18 cellular contexts compared by ENCODE assay signal in the genomic region with DNA sequence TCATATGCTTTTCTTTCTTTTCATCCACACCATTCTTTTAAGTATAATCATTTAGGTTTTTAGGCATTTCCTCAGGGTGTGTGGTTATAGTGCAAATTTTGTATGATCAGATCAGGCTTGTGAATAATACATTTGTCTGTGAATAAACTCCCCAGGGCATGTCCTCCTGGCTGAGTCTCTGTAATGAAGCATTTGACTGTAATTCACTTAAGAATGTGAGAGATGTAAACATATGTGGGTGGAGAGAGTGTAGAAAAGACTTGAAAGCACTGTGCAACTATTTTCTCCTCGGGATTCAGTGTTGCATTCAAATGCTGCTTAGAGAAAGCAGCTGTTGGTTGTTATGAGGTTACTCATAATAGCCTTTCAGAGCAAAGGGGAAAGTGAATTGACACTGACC.
DNase-seq lines count a peak whose midpoint lies in the region; ATAC-seq, FAIRE-seq and TF ChIP-seq lines count a peak whose summit lies in the region.
"Had no signal": no experiment of that assay in that cellular context is flagged by ENCODE, and none has a peak within 500 bp of the region (broad histone marks: within the 10 kb centered on the region; RNA-seq: fewer than 3 reads in every experiment).

No MANE protein-coding gene starts in this region.

- in situ Hi-C loops in IMR-90 (cut with MboI; ENCODE audit: low sequenced_read_pairs) = loop anchor here (25.0 kb wide), 3 partner anchors 694 to 919 kb away; no protein-coding TSS in a partner anchor

- no peak for TF ChIP-seq RAD21 in IMR-90 (IDR thresholded peaks at IDR 0.05; ENCODE audit: low read length)

- H3K4ac ChIP-seq in IMR-90 (ENCODE audit: low read depth, low read length) = peak overlapping the region; percentile 86; the same call in 1 of the 2 replicates

- POLR2A ChIA-PET in IMR-90 (lab: Charles Lee; ENCODE audit: unreplicated experiment) = no interaction called here

- H2BK20ac ChIP-seq in IMR-90 (ENCODE audit: low read depth, low read length) = peak overlapping the region; percentile 93

- H3K9ac ChIP-seq in IMR-90 (ENCODE audit: low read depth, low read length) = no peak overlapping the region
- H3K9ac ChIP-seq in keratinocyte (ENCODE audit: control insufficient read depth, extremely low read depth, insufficient read depth, low read length) = no peak overlapping the region
- no peak overlapping the region for H3K9ac ChIP-seq in MM.1S (ENCODE audit: low read length)

- TF ChIP-seq CTCF in AG09309 (IDR thresholded peaks at IDR 0.05; ENCODE audit: control insufficient read depth, insufficient read depth, low read depth, low read length, missing control alignments) (no peak), IMR-90 (conservative IDR thresholded peaks at IDR 0.05; ENCODE audit: low read depth, low read length) (no peak), chondrocyte (IDR thresholded peaks at IDR 0.05) (no peak), keratinocyte (optimal IDR thresholded peaks at IDR 0.05 in 1 of 3, IDR thresholded peaks at IDR 0.05 in 1 of 3, conservative IDR thresholded peaks at IDR 0.05 in 1 of 3; ENCODE audit: extremely low read depth in 1 of 3, insufficient read depth in 2 of 3, low read length in 3 of 3) (no peak), MM.1S (IDR thresholded peaks at IDR 0.05; ENCODE audit: low read length) (no peak)

- peak; percentile 62 for FAIRE-seq in keratinocyte (lab: Jason Lieb, UNC)
- FAIRE-seq: colon, HepG2 had no signal

- no peaks in the 10 kb centered on the region for H4K20me1 ChIP-seq in IMR-90 (ENCODE audit: insufficient read depth, low read length)
- H4K20me1 ChIP-seq in keratinocyte (ENCODE audit: control insufficient read depth, extremely low read depth, insufficient read depth, low read length) = no peaks in the 10 kb centered on the region
- no peaks in the 10 kb centered on the region for H4K20me1 ChIP-seq in MM.1S (ENCODE audit: insufficient read depth, low read length)

- H3K27me3 Mint-ChIP-seq in chondrocyte (ENCODE audit: low read depth) = peaks cover 3% of the 10 kb centered on the region
- H3K27me3 Mint-ChIP-seq: activated CD4-positive, alpha-beta T cell treated with anti-CD3 and anti-CD28 coated beads, Interleukin-2, amount 10 ng/mL, durations not matched to agents 24 days and 14 days; activated naive CD8-positive, alpha-beta T cell treated with anti-CD3 and anti-CD28 coated beads, Interleukin-2, amount 10 ng/mL, durations not matched to agents 7 days and 5 days had no signal

- H3K56ac ChIP-seq in IMR-90 (ENCODE audit: extremely low read depth, insufficient read depth, low read length) = no peak overlapping the region; the same call in 1 of the 2 replicates

- H4K8ac ChIP-seq in IMR-90 (ENCODE audit: low read depth in 2 of 2, low read length in 2 of 2) = peak overlapping the region in 1 of 2 experiments; percentile 54; a peak in 2 of 4 replicates

- H3K14ac ChIP-seq in IMR-90 (replicated peaks; ENCODE audit: low read depth, low read length) = no peak overlapping the region

- H3K36me3 Mint-ChIP-seq in chondrocyte (ENCODE audit: low read depth) = no peaks in the 10 kb centered on the region
- H3K36me3 Mint-ChIP-seq: activated naive CD8-positive, alpha-beta T cell treated with anti-CD3 and anti-CD28 coated beads, Interleukin-2, amount 10 ng/mL, durations not matched to agents 7 days and 5 days had no signal

- H3K4me3 Mint-ChIP-seq in chondrocyte (ENCODE audit: unreplicated experiment) = no peak overlapping the region
- H3K4me3 Mint-ChIP-seq: activated CD4-positive, alpha-beta T cell treated with anti-CD3 and anti-CD28 coated beads, Interleukin-2, amount 10 ng/mL, durations not matched to agents 24 days and 14 days; activated naive CD8-positive, alpha-beta T cell treated with anti-CD3 and anti-CD28 coated beads, Interleukin-2, amount 10 ng/mL, durations not matched to agents 7 days and 5 days; neural crest cell had no signal

- H3K9me3 ChIP-seq in IMR-90 (ENCODE audit: control insufficient read depth, insufficient read depth, low read length) (no peaks in the 10 kb centered on the region), keratinocyte (ENCODE audit: control insufficient read depth, low read depth, low read length) (no peaks in the 10 kb centered on the region), MM.1S (replicated peaks; ENCODE audit: insufficient read depth, low read length) (no peaks in the 10 kb centered on the region)

- peak overlapping the region; percentile 31; the same call in 1 of the 2 replicates for H4K5ac ChIP-seq in IMR-90 (ENCODE audit: low read depth, low read length)

- intact Hi-C loops in IMR-90 (cut with micrococcal nuclease) = loop anchor here (1.0 to 5.0 kb wide), 3 partner anchors 84 to 291 kb away; no protein-coding TSS in a partner anchor

- peak overlapping the region; percentile 67; the same call in 1 of the 2 replicates for H3K18ac ChIP-seq in IMR-90 (ENCODE audit: low read depth, low read length)

- H3K4me1 ChIP-seq in IMR-90 (ENCODE audit: control insufficient read depth, insufficient read depth, low read length) (peaks cover 8% of the 10 kb centered on the region), keratinocyte (ENCODE audit: control insufficient read depth, extremely low read depth, insufficient read depth, low read length) (peaks cover 18% of the 10 kb centered on the region), MM.1S (ENCODE audit: low read length) (no peaks in the 10 kb centered on the region)

- H3K79me1 ChIP-seq in IMR-90 (ENCODE audit: low read depth in 1 of 2, low read length in 2 of 2) = no peaks in the 10 kb centered on the region

- H3F3A ChIP-seq in MM.1S (ENCODE audit: insufficient read depth, low read length) = no peaks in the 10 kb centered on the region

- dilution Hi-C loops in IMR-90 (cut with HindIII; ENCODE audit: low sequenced_read_pairs, unreplicated experiment) (no loop called here), keratinocyte (cut with MboI; ENCODE audit: extremely low pct_ligation_motif_present, low sequenced_read_pairs) (no loop called here)

- peak overlapping the region; percentile 91 for H2BK120ac ChIP-seq in IMR-90 (ENCODE audit: low read depth, low read length)

- 0% methylated on average over 1 of the region's 1 CpG; no CpG with 5 or more reads in 1 of the 2 experiments for WGBS in IMR-90 (ENCODE audit: extremely low coverage in 2 of 2, insufficient read length in 1 of 2), 2 experiments

- no peak overlapping the region for H2AK5ac ChIP-seq in IMR-90 (ENCODE audit: low read depth, low read length)

- H2BK15ac ChIP-seq in IMR-90 (ENCODE audit: low read depth, low read length) = peak overlapping the region; percentile 35; the same call in 1 of the 3 replicates

- peaks cover 24% of the 10 kb centered on the region for H3K4me1 Mint-ChIP-seq in chondrocyte (ENCODE audit: low read depth)
- H3K4me1 Mint-ChIP-seq: activated CD4-positive, alpha-beta T cell treated with anti-CD3 and anti-CD28 coated beads, Interleukin-2, amount 10 ng/mL, durations not matched to agents 24 days and 14 days; activated naive CD8-positive, alpha-beta T cell treated with anti-CD3 and anti-CD28 coated beads, Interleukin-2, amount 10 ng/mL, durations not matched to agents 7 days and 5 days had no signal

- peak overlapping the region; percentile 5 for H3K27ac Mint-ChIP-seq in chondrocyte (ENCODE audit: unreplicated experiment)
- H3K27ac Mint-ChIP-seq: activated CD4-positive, alpha-beta T cell treated with anti-CD3 and anti-CD28 coated beads, Interleukin-2, amount 10 ng/mL, durations not matched to agents 24 days and 14 days; activated naive CD8-positive, alpha-beta T cell treated with anti-CD3 and anti-CD28 coated beads, Interleukin-2, amount 10 ng/mL, durations not matched to agents 7 days and 5 days had no signal

- CTCF ChIA-PET in IMR-90 (lab: Yijun Ruan, JAX) = interaction anchor here (1.4 kb wide), 1 partner anchor 55 kb away, joined by 4 read pairs; no protein-coding TSS in a partner anchor

- BruUV-seq in IMR-90 (replicated peaks; lab: Mats Ljungman, UMichigan) = no TSS peak

- no peaks in the 10 kb centered on the region for H3K27me3 ChIP-seq in IMR-90 (ENCODE audit: control insufficient read depth, insufficient read depth, low read length)
- no peaks in the 10 kb centered on the region for H3K27me3 ChIP-seq in keratinocyte (ENCODE audit: control insufficient read depth, extremely low read depth, insufficient read depth, low read length)
- H3K27me3 ChIP-seq in MM.1S (replicated peaks; ENCODE audit: insufficient read depth, low read length) = no peaks in the 10 kb centered on the region

- peak overlapping the region; percentile 79 for H3K4me2 ChIP-seq in IMR-90 (ENCODE audit: low read depth, low read length)
- peak overlapping the region; percentile 30 for H3K4me2 ChIP-seq in keratinocyte (ENCODE audit: control insufficient read depth, extremely low read depth, insufficient read depth, low read depth, low read length)
- no peak overlapping the region for H3K4me2 ChIP-seq in MM.1S (ENCODE audit: low read depth, low read length)

- DNase-seq in AG09309 (ENCODE audit: low read depth) = peak; percentile 57
- DNase-seq in IMR-90 = peak; percentile 97
- DNase-seq in chondrocyte (ENCODE audit: low spot score) = no peak
- DNase-seq in keratinocyte (ENCODE audit: low read depth, low spot score) = no peak
- no peak for DNase-seq in MM.1S
- DNase-seq: ACHN; activated CD4-positive, alpha-beta T cell treated with anti-CD3 and anti-CD28 coated beads, Interleukin-2, amount 10 ng/mL, durations not matched to agents 24 days and 14 days; activated naive CD8-positive, alpha-beta T cell treated with anti-CD3 and anti-CD28 coated beads, Interleukin-2, amount 10 ng/mL, durations not matched to agents 7 days and 5 days; NCI-H1105; retina; SHP77 treated with DMSO at 0.1 percent for 48 hours; T1000 had no signal

- no peak for TF ChIP-seq POLR2A in IMR-90 (IDR thresholded peaks at IDR 0.05; ENCODE audit: low read depth, low read length)

- no peak overlapping the region for H3K4me3 ChIP-seq in AG09309 (ENCODE audit: control insufficient read depth, low read depth, low read length)
- no peak overlapping the region for H3K4me3 ChIP-seq in IMR-90 (ENCODE audit: insufficient read depth, low read depth, low read length)
- no peak overlapping the region for H3K4me3 ChIP-seq in keratinocyte (ENCODE audit: control insufficient read depth in 2 of 3, extremely low read depth in 1 of 3, insufficient read depth in 2 of 3, low read depth in 1 of 3, low read length in 3 of 3)
- H3K4me3 ChIP-seq in MM.1S (ENCODE audit: low read length) = no peak overlapping the region

- H3K27ac ChIP-seq in IMR-90 (ENCODE audit: insufficient read depth, low read length) = peak overlapping the region; percentile 62; the same call in 1 of the 2 replicates
- no peak overlapping the region for H3K27ac ChIP-seq in keratinocyte (ENCODE audit: control insufficient read depth, insufficient read depth, low read length)
- no peak overlapping the region for H3K27ac ChIP-seq in MM.1S (ENCODE audit: low read length)

- peak; percentile 94 for ATAC-seq in IMR-90 (ENCODE audit: low read depth)
- ATAC-seq in HG02571 (IDR thresholded peaks at IDR 0.05; ENCODE audit: unreplicated experiment) = no peak
- ATAC-seq in GM21526 (IDR thresholded peaks at IDR 0.05; ENCODE audit: low FRiP score, unreplicated experiment) = no peak
- ATAC-seq in GM19467 (IDR thresholded peaks at IDR 0.05; ENCODE audit: unreplicated experiment) = no peak
- ATAC-seq: HepG2 had no signal

- H2AFZ ChIP-seq in IMR-90 (replicated peaks; ENCODE audit: low read length, poor library complexity) (no peak overlapping the region), keratinocyte (ENCODE audit: control insufficient read depth, low read length) (no peak overlapping the region), MM.1S (ENCODE audit: low read length) (no peak overlapping the region)

- H3K9me2 ChIP-seq in MM.1S (replicated peaks; ENCODE audit: insufficient read depth, low read length) = no peaks in the 10 kb centered on the region

- H3K79me2 ChIP-seq in keratinocyte (ENCODE audit: control insufficient read depth, insufficient read depth, low read length) (no peaks in the 10 kb centered on the region), MM.1S (ENCODE audit: low read length) (no peaks in the 10 kb centered on the region)

- H2AK9ac ChIP-seq in IMR-90 (replicated peaks; ENCODE audit: low read depth, low read length, poor library complexity) = no peak overlapping the region

- H2BK5ac ChIP-seq in IMR-90 (ENCODE audit: low read depth, low read length, poor library complexity, severe bottlenecking) = peak overlapping the region; percentile 85

- peaks cover 3% of the 10 kb centered on the region; the same call in 1 of the 2 replicates for H3K9me1 ChIP-seq in IMR-90 (ENCODE audit: insufficient read depth, low read length)
- no peaks in the 10 kb centered on the region for H3K9me1 ChIP-seq in keratinocyte (ENCODE audit: control insufficient read depth, extremely low read depth, insufficient read depth, low read length)

- H3K36me3 ChIP-seq in IMR-90 (ENCODE audit: control insufficient read depth, insufficient read depth, low read length) = no peaks in the 10 kb centered on the region
- H3K36me3 ChIP-seq in keratinocyte (ENCODE audit: control insufficient read depth in 2 of 2, extremely low read depth in 1 of 2, insufficient read depth in 2 of 2, low read length in 2 of 2) = no peaks in the 10 kb centered on the region
- no peaks in the 10 kb centered on the region for H3K36me3 ChIP-seq in MM.1S (replicated peaks; ENCODE audit: insufficient read depth, low read length)

- H3K9me3 Mint-ChIP-seq in chondrocyte (ENCODE audit: low read depth) = no peaks in the 10 kb centered on the region
- H3K9me3 Mint-ChIP-seq: activated CD4-positive, alpha-beta T cell treated with anti-CD3 and anti-CD28 coated beads, Interleukin-2, amount 10 ng/mL, durations not matched to agents 24 days and 14 days; activated naive CD8-positive, alpha-beta T cell treated with anti-CD3 and anti-CD28 coated beads, Interleukin-2, amount 10 ng/mL, durations not matched to agents 7 days and 5 days; neural crest cell had no signal

- H3K23ac ChIP-seq in IMR-90 (ENCODE audit: low read depth, low read length) = no peak overlapping the region

- peak overlapping the region; percentile 24; the same call in 1 of the 2 replicates for H4K91ac ChIP-seq in IMR-90 (ENCODE audit: insufficient read depth, low read depth, low read length)

Comparison
In these comparisons a context has a peak if more than half of its experiments do, and no peak if none do; other contexts are left out.
1. DNase-seq: peak in AG09309 (single experiment) and IMR-90 (single experiment); none in chondrocyte (single experiment), keratinocyte (single experiment) and MM.1S (single experiment).